21 cellular contexts compared by ENCODE assay signal in the genomic region with DNA sequence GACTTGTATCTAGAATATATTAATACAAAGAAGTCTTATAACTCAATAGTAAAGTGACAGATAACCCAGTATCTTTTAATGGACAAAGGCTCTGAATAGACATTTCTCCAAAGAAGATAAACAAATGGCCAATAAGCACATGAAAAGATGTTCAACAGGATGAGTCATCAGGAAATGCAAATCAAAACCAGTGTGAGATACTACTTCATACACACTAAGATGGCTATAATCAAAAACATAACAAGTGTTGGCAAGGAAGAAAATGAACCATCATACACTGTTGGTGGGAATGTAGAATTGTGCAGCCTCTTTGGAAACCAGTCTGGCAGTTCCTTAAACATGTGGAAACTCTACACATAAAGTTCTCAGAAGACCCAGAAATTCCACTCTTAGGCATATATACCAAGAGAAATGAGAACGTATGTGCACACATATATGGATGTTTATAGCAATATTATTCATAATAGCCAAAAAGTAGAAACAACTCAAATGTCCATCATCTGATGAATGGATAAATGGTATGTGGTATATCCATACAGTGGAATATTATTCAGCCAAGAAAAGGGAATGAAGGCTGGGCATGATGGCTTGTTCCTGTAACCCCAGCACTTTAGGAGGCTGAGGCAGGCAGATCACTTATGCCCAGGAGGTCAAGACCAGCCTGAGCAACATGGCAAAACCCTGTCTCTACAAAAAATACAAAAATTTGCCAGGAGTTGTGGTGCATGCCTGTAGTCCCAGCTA. TPM values are rescaled to one million over a fixed set of nuclear protein-coding genes. Genes with fewer than 3 reads are reported as not detected.
"Had no signal": no experiment of that assay in that cellular context is flagged by ENCODE, and none has a peak within 500 bp of the region (broad histone marks: within the 10 kb centered on the region; RNA-seq: fewer than 3 reads in every experiment).

No MANE protein-coding gene starts in this region.

- H3K9me3 ChIP-seq: colonic mucosa, prostate gland had no signal

- H3K4me3 ChIP-seq: colonic mucosa, heart left ventricle, prostate gland, spleen, transverse colon had no signal

- H3K36me3 ChIP-seq: colonic mucosa, prostate gland, transverse colon had no signal

- H3K4me1 Mint-ChIP-seq: activated B cell treated with CpG ODN at 0.5 μM for 24 hours had no signal

- ATAC-seq: heart left ventricle; left lobe of liver; natural killer cell; sciatic nerve; stimulated activated naive B cell treated with anti-CD40 and anti-IgM and Interleukin-4, amounts not matched to agents 10 μg/mL and 1 μg/mL and 100 μg/mL, for 72 hours had no signal

- DNase-seq: activated B cell treated with CpG ODN at 0.5 μM for 24 hours; activated CD4-positive, alpha-beta T cell treated with anti-CD3 and anti-CD28 coated beads, Interleukin-2, amount 10 ng/mL, durations not matched to agents 24 days and 14 days; activated naive CD4-positive, alpha-beta T cell treated with Interleukin-2 at 50 U/mL for 16 hours; colonic mucosa; effector CD4-positive, alpha-beta T cell; foreskin melanocyte; heart left ventricle; natural killer cell; nucleus accumbens; spleen; stimulated activated CD4-positive, alpha-beta T cell treated with anti-CD3 and anti-CD28 coated beads, Interleukin-2, amount 100 ng/mL, for 24 hours; stimulated activated naive B cell treated with anti-CD40 and anti-IgM and Interleukin-4, amounts not matched to agents 10 μg/mL and 1 μg/mL and 100 μg/mL, for 72 hours; transverse colon had no signal

- H3K4me1 ChIP-seq: colonic mucosa, prostate gland had no signal

- H3K4me3 Mint-ChIP-seq: activated B cell treated with CpG ODN at 0.5 μM for 24 hours; activated CD4-positive, alpha-beta T cell treated with anti-CD3 and anti-CD28 coated beads, Interleukin-2, amount 10 ng/mL, durations not matched to agents 24 days and 14 days; activated T-helper 1 cell treated with anti-CD3 and anti-CD28 coated beads, Interleukin-12 subunit alpha, Interleukin-12 subunit beta, Interleukin-2, Interleukin-4 antibody, amounts not matched to agents 30 ng/mL and 10 ng/mL and 1 ng/mL, durations not matched to agents 14 hours and 24 hours and 36 hours; natural killer cell; stimulated activated naive B cell treated with anti-CD40 and anti-IgM and Interleukin-4, amounts not matched to agents 10 μg/mL and 1 μg/mL and 100 μg/mL, for 72 hours had no signal

- FAIRE-seq: islet of Langerhans had no signal

- H3K27me3 Mint-ChIP-seq: activated B cell treated with CpG ODN at 0.5 μM for 24 hours; activated CD4-positive, alpha-beta T cell treated with anti-CD3 and anti-CD28 coated beads, Interleukin-2, amount 10 ng/mL, durations not matched to agents 24 days and 14 days; stimulated activated naive B cell treated with anti-CD40 and anti-IgM and Interleukin-4, amounts not matched to agents 10 μg/mL and 1 μg/mL and 100 μg/mL, for 72 hours had no signal

- H3K27ac Mint-ChIP-seq: activated B cell treated with CpG ODN at 0.5 μM for 24 hours; activated T-helper 1 cell treated with anti-CD3 and anti-CD28 coated beads, Interleukin-12 subunit alpha, Interleukin-12 subunit beta, Interleukin-2, Interleukin-4 antibody, amounts not matched to agents 30 ng/mL and 10 ng/mL and 1 ng/mL, durations not matched to agents 14 hours and 24 hours and 36 hours; natural killer cell; stimulated activated naive B cell treated with anti-CD40 and anti-IgM and Interleukin-4, amounts not matched to agents 10 μg/mL and 1 μg/mL and 100 μg/mL, for 72 hours had no signal

- H3K9me3 Mint-ChIP-seq: natural killer cell had no signal

- H3K27me3 ChIP-seq: colonic mucosa, heart left ventricle, spleen, transverse colon had no signal

- H3K27ac ChIP-seq: colonic mucosa, epithelial cell of prostate, heart left ventricle, prostate gland, spleen, transverse colon had no signal

RNA-seq across cellular contexts. Expression of a gene that starts 9.9 kb away (rescaled TPM):
- total RNA-seq: activated B cell treated with CpG ODN at 0.5 μM for 24 hours; activated CD4-positive, alpha-beta T cell treated with anti-CD3 and anti-CD28 coated beads, Interleukin-2, amount 10 ng/mL, durations not matched to agents 24 days and 14 days; activated T-helper 1 cell treated with anti-CD3 and anti-CD28 coated beads, Interleukin-12 subunit alpha, Interleukin-12 subunit beta, Interleukin-2, Interleukin-4 antibody, amounts not matched to agents 30 ng/mL and 10 ng/mL and 1 ng/mL, durations not matched to agents 14 hours and 24 hours and 36 hours; mucosa of gallbladder; prostate gland had no signal
- polyA plus RNA-seq: spleen had no signal

RNA-seq across cellular contexts. Expression of a gene that starts 26.9 kb away (rescaled TPM):
- total RNA-seq: activated B cell treated with CpG ODN at 0.5 μM for 24 hours had no signal

RNA-seq across cellular contexts. Expression of a gene that starts 42.3 kb away (rescaled TPM):
- total RNA-seq: activated B cell treated with CpG ODN at 0.5 μM for 24 hours; activated CD4-positive, alpha-beta T cell treated with anti-CD3 and anti-CD28 coated beads, Interleukin-2, amount 10 ng/mL, durations not matched to agents 24 days and 14 days; activated T-helper 1 cell treated with anti-CD3 and anti-CD28 coated beads, Interleukin-12 subunit alpha, Interleukin-12 subunit beta, Interleukin-2, Interleukin-4 antibody, amounts not matched to agents 30 ng/mL and 10 ng/mL and 1 ng/mL, durations not matched to agents 14 hours and 24 hours and 36 hours; cardiac septum; heart left ventricle; natural killer cell; sciatic nerve; spleen had no signal
- polyA plus RNA-seq: heart left ventricle, spleen had no signal
